In the genomic region with DNA sequence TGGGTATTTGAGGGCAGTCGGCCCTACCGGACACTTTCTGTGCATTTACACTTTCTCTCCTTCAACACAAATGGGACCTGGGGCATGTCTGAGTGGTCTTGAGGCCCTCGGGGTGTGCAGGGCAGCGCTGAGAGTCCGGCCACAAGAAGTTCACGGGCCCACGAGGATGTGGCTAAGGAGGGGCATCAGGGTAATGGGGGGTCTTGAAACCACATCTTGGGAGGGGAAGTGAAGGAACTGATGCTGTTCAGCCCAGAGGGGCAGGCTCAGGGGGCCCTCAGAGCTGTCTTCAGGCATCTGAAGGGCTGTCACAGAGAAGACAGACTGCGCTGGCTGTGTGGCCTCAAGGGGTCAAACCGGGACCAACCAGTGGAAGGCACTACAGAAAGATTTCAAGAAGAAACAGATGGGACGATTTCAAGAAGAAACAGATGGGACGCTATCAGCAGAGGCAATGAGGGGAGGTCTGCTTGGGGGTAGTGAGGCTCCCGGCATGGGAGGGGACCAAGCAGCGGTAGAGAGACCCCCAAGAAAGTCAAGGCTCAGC, we compare ENCODE assay signal across 14 cellular contexts. TPM values are rescaled to one million over a fixed set of nuclear protein-coding genes. Genes with fewer than 3 reads are reported as not detected.
A peak's percentile ranks its signal among the peaks of the same experiment; 100 is the strongest.
DNase-seq lines count a peak whose midpoint lies in the region; ATAC-seq and TF ChIP-seq lines count a peak whose summit lies in the region.
"Had no signal": no experiment of that assay in that cellular context is flagged by ENCODE, and none has a peak within 500 bp of the region (broad histone marks: within the 10 kb centered on the region; RNA-seq: fewer than 3 reads in every experiment).

No MANE protein-coding gene starts in this region.

- H4K20me1 ChIP-seq in hepatocyte (ENCODE audit: insufficient read depth, poor library complexity, severe bottlenecking), result no peaks in the 10 kb centered on the region

- peak overlapping the region; percentile 45 for H3K4me2 ChIP-seq in hepatocyte

- H2AFZ ChIP-seq in hepatocyte, result no peak overlapping the region

- H3K4me3 ChIP-seq in hepatocyte, result no peak overlapping the region
- H3K4me3 ChIP-seq: HAP-1, Peyer's patch had no signal

- peaks cover 33% of the 10 kb centered on the region for H3K4me1 ChIP-seq in hepatocyte (ENCODE audit: insufficient read depth)
- H3K4me1 ChIP-seq: HAP-1, Peyer's patch had no signal

- no peaks in the 10 kb centered on the region for H3K27me3 ChIP-seq in hepatocyte
- H3K27me3 ChIP-seq: Peyer's patch had no signal

- no peaks in the 10 kb centered on the region for H3K9me3 ChIP-seq in hepatocyte (ENCODE audit: low read depth)
- H3K9me3 ChIP-seq: HAP-1, Peyer's patch had no signal

- no peak overlapping the region for H3K4me3 Mint-ChIP-seq in osteocyte (ENCODE audit: unreplicated experiment)

- no peaks in the 10 kb centered on the region for H3K36me3 Mint-ChIP-seq in osteocyte (ENCODE audit: unreplicated experiment)

- no peak for ATAC-seq in HG03378 (IDR thresholded peaks at IDR 0.05; ENCODE audit: unreplicated experiment)
- no peak for ATAC-seq in HG03196 (IDR thresholded peaks at IDR 0.05; ENCODE audit: unreplicated experiment)

- H3K9me3 Mint-ChIP-seq in osteocyte (ENCODE audit: unreplicated experiment), result no peaks in the 10 kb centered on the region

- DNase-seq in NCI-H2171 treated with DMSO at 0.1 percent for 48 hours (lab: John Stamatoyannopoulos, UW) (peak; percentile 19), NCI-H2171 (lab: John Stamatoyannopoulos, UW) (no peak), hepatocyte (ENCODE audit: low spot score) (no peak), osteocyte (ENCODE audit: extremely low spot score, unreplicated experiment) (no peak), NCI-H146 treated with DMSO at 0.1 percent for 48 hours (lab: John Stamatoyannopoulos, UW; ENCODE audit: unreplicated experiment) (no peak)
- DNase-seq in stimulated activated CD4-positive, alpha-beta T cell treated with anti-CD3 and anti-CD28 coated beads, Interleukin-4, amount 100 ng/mL, for 1 hour, result no peak
- DNase-seq: NCI-H1436 treated with DMSO at 0.1 percent for 48 hours, NCI-H748 treated with DMSO at 0.1 percent for 48 hours, Peyer's patch, Right ventricle myocardium superior had no signal

- no peak overlapping the region for H3K27ac ChIP-seq in hepatocyte
- H3K27ac ChIP-seq: 22Rv1 had no signal

- TF ChIP-seq CTCF in hepatocyte (IDR thresholded peaks at IDR 0.05; ENCODE audit: poor library complexity), result no peak
- no peak for TF ChIP-seq CTCF in osteocyte (IDR thresholded peaks at IDR 0.05)

- no peaks in the 10 kb centered on the region for H3K9me2 ChIP-seq in hepatocyte (replicated peaks; ENCODE audit: insufficient read depth)

- peaks cover 15% of the 10 kb centered on the region for H3K79me2 ChIP-seq in hepatocyte

- H3K4me1 Mint-ChIP-seq in osteocyte (ENCODE audit: unreplicated experiment), result peaks cover 72% of the 10 kb centered on the region

- no peaks in the 10 kb centered on the region for H3K36me3 ChIP-seq in hepatocyte (replicated peaks; ENCODE audit: insufficient read depth, low read depth)
- H3K36me3 ChIP-seq: HAP-1, Peyer's patch had no signal

- 72% methylated on average over 13 of the region's 13 CpGs for WGBS in hepatocyte (ENCODE audit: low lambda C conversion rate, missing lambda C conversion rate)

- H3K27me3 Mint-ChIP-seq in osteocyte (ENCODE audit: unreplicated experiment), result no peaks in the 10 kb centered on the region

- H3K27ac Mint-ChIP-seq in osteocyte (ENCODE audit: unreplicated experiment), result peak overlapping the region; percentile 69

RNA-seq across cellular contexts. Expression of gene ZNF423, which starts 45.1 kb away (rescaled TPM):
- total RNA-seq in hepatocyte (7.6 and 11.8 TPM in 2 replicates), osteocyte (25.1 and 26.5 TPM in 2 replicates)
- 9.6 and 11.3 TPM in 2 replicates for polyA plus RNA-seq in hepatocyte
